ENCODE assay signal across 7 cellular contexts in the genomic region with DNA sequence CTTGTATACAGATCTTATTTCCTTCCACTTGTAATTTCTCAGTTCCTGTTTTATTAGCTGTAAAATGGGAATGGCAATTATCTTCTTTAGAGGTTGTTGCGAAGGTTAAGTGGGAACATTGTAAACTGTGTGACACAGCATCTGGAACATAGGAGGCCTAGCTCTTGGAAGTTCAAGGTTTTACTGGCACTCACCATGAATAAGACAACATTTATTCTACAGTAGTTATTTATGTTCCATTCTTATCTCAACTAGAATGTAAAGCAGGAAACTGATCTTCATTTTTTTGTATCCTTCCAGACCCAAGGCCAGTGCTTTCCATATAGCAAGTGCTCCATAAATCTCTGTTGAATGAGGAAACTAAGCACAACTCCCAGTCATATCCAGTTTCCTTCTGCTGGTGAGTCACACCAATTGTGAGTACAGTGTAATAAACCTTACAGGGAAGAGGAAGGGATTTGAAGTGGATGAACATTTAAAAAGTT. TPM values are rescaled to one million over a fixed set of nuclear protein-coding genes. Genes with fewer than 3 reads are reported as not detected.
DNase-seq lines count a peak whose midpoint lies in the region; TF ChIP-seq lines count a peak whose summit lies in the region.

No MANE protein-coding gene starts in this region.

- peaks cover 32% of the 10 kb centered on the region for H3K4me1 Mint-ChIP-seq in mesothelial cell of epicardium

- no peak for TF ChIP-seq POLR2A in breast epithelium (IDR thresholded peaks at IDR 0.05)

- H3K4me3 ChIP-seq in breast epithelium, result peak overlapping the region; percentile 86 to 90 (median 88)

- H3K27me3 ChIP-seq in breast epithelium, result no peaks in the 10 kb centered on the region

- peaks cover 0 to 9% of the 10 kb centered on the region in 2 donors for H3K4me1 ChIP-seq in breast epithelium

- H3K9me3 Mint-ChIP-seq in mesothelial cell of epicardium, result no peaks in the 10 kb centered on the region

- peaks cover 10% of the 10 kb centered on the region for H3K36me3 Mint-ChIP-seq in mesothelial cell of epicardium

- peak overlapping the region; percentile 97 for H3K27ac ChIP-seq in breast epithelium

- H3K36me3 ChIP-seq in breast epithelium, result no peaks in the 10 kb centered on the region

- H3K27me3 Mint-ChIP-seq in mesothelial cell of epicardium (ENCODE audit: low read depth), result no peaks in the 10 kb centered on the region

- TF ChIP-seq CTCF in breast epithelium (IDR thresholded peaks at IDR 0.05) (no peak), mesothelial cell of epicardium (IDR thresholded peaks at IDR 0.05; ENCODE audit: unreplicated experiment) (no peak)

- H3K9me3 ChIP-seq in breast epithelium, result no peaks in the 10 kb centered on the region

- H3K27ac Mint-ChIP-seq in mesothelial cell of epicardium, result peak overlapping the region; percentile 86

- intact Hi-C loops in breast epithelium (cut with DNase I; ENCODE audit: low total_unique reads), result no loop called here

- H3K4me3 Mint-ChIP-seq in mesothelial cell of epicardium, result peak overlapping the region; percentile 87

- DNase-seq in GM04503 (ENCODE audit: low read depth) (peak; percentile 55), NAMALWA (ENCODE audit: low spot score) (peak; percentile 38), breast epithelium (ENCODE audit: low spot score in 2 of 2) (no peak), mesothelial cell of epicardium (ENCODE audit: low spot score in 2 of 2, unreplicated experiment in 2 of 2) (no peak), NCI-H1436 (lab: John Stamatoyannopoulos, UW) (no peak), mesenteric fat pad (ENCODE audit: low spot score) (no peak), NCI-H1092 (lab: John Stamatoyannopoulos, UW) (no peak)

RNA-seq across cellular contexts. Expression of a gene that starts 1.4 kb away (rescaled TPM):
- 10 to 100 TPM; 16.5 to 23.6 (median 17.7) TPM for total RNA-seq in breast epithelium
- total RNA-seq in mesothelial cell of epicardium, result 26.9 to 28.4 TPM (median 27.2 TPM) in 3 replicates
- 22.2 TPM for total RNA-seq in mesenteric fat pad

RNA-seq across cellular contexts. Expression of a gene that starts 15.5 kb away (rescaled TPM):
- total RNA-seq in breast epithelium (10 to 100 TPM; 11.6 to 21.6 (median 15.0) TPM), mesothelial cell of epicardium (44.6 to 48.2 TPM (median 47.4 TPM) in 3 replicates), mesenteric fat pad (18.5 TPM)

Comparison
In these comparisons a context has a peak if more than half of its experiments do, and no peak if none do; other contexts are left out.
1. DNase-seq: peak in GM04503 (single experiment) and NAMALWA (single experiment); none in breast epithelium (0 of 2), mesothelial cell of epicardium (0 of 2), NCI-H1436 (single experiment), mesenteric fat pad (single experiment) and NCI-H1092 (single experiment).